Comparison of ENCODE assay signal across 8 cellular contexts in the genomic region with DNA sequence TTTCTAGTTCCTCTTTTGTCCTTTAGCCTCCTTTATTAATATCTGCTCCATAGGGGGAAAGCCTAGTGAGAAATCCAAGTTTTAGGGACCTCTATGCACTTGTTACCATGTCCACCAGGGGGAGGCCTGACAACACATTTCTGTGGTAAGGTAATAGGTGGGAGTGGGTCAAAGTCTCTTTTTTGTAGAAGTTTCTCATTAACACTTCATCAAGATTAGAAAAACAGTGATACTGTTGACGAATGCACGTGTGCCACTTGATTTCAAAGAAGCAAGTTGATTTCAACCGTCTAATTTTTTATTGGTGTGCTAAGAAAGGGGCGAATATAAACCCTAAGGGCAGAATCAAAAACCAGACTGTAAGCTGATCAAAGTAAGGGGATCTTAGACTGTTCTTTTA. TPM values are rescaled to one million over a fixed set of nuclear protein-coding genes. Genes with fewer than 3 reads are reported as not detected.
DNase-seq lines count a peak whose midpoint lies in the region; ATAC-seq and TF ChIP-seq lines count a peak whose summit lies in the region.

No MANE protein-coding gene starts in this region.

- ATAC-seq in HG02642 (IDR thresholded peaks at IDR 0.05; ENCODE audit: poor library complexity, unreplicated experiment) = peak; percentile 93
- peak; percentile 88 for ATAC-seq in left lung

- no peaks in the 10 kb centered on the region for H3K36me3 ChIP-seq in left lung

- intact Hi-C loops in left lung (cut with DNase I) = no loop called here

- no peaks in the 10 kb centered on the region for H3K27me3 ChIP-seq in left lung

- H3K9me3 ChIP-seq in left lung = no peaks in the 10 kb centered on the region

- DNase-seq in activated gamma-delta T cell treated with Interleukin-2 at 50 U/mL for 16 hours = peak; percentile 58
- DNase-seq in activated gamma-delta T cell (lab: John Stamatoyannopoulos, UW) = no peak
- DNase-seq in NCI-H128 (lab: John Stamatoyannopoulos, UW; ENCODE audit: unreplicated experiment) = peak; percentile 23
- DNase-seq in activated CD4-positive, CD25-positive, alpha-beta regulatory T cell (lab: John Stamatoyannopoulos, UW) = peak in 3 of 4 experiments; percentile 6 to 40 (median 13)
- peak; percentile 79 for DNase-seq in choroid plexus epithelial cell (ENCODE audit: low read depth)
- DNase-seq in left lung = peak in 1 of 2 donors; percentile 42
- DNase-seq in stimulated activated CD8-positive, alpha-beta memory T cell treated with anti-CD3 and anti-CD28 coated beads, Interleukin-15, amount 100 ng/mL, for 1 hour (ENCODE audit: low read depth) = peak; percentile 29

- TF ChIP-seq CTCF in choroid plexus epithelial cell (conservative IDR thresholded peaks at IDR 0.05; ENCODE audit: low read depth, low read length) (peak; percentile 92), left lung (IDR thresholded peaks at IDR 0.05) (peak; percentile 71 to 80)

- H3K27ac ChIP-seq in left lung = no peak overlapping the region

- H3K4me1 ChIP-seq in left lung = no peaks in the 10 kb centered on the region

- no peak overlapping the region for H3K4me3 ChIP-seq in choroid plexus epithelial cell (ENCODE audit: low read depth, low read length)
- no peak overlapping the region for H3K4me3 ChIP-seq in left lung

RNA-seq across cellular contexts. Expression of gene CISD1, which starts 30.6 kb away (rescaled TPM):
- total RNA-seq in left lung = 10 to 100 TPM; 34.3 to 39.5 TPM

RNA-seq across cellular contexts. Expression of gene IPMK, which starts 31.9 kb away (rescaled TPM):
- total RNA-seq in left lung = 1 to 10 TPM; 4.7 to 7.6 TPM

RNA-seq across cellular contexts. Expression of gene UBE2D1, which starts 35.2 kb away (rescaled TPM):
- 10 to 100 TPM; 20.6 to 33.6 TPM for total RNA-seq in left lung
